ENCODE assay signal across 2 cellular contexts in genomic region chr11:13289081-13289480, GRCh38.
TF ChIP-seq lines count a peak whose summit lies in the region.

No MANE protein-coding gene starts in this region.

TF ChIP-seq in A549, 52 proteins besides CTCF, POLR2A, EP300 and RAD21 (continued from another document):
- TF ChIP-seq REST (IDR thresholded peaks at IDR 0.05): peak; percentile 92

TF ChIP-seq in GM23338, 12 proteins besides CTCF, POLR2A, EP300 and RAD21:
- TF ChIP-seq, protein P1, sequence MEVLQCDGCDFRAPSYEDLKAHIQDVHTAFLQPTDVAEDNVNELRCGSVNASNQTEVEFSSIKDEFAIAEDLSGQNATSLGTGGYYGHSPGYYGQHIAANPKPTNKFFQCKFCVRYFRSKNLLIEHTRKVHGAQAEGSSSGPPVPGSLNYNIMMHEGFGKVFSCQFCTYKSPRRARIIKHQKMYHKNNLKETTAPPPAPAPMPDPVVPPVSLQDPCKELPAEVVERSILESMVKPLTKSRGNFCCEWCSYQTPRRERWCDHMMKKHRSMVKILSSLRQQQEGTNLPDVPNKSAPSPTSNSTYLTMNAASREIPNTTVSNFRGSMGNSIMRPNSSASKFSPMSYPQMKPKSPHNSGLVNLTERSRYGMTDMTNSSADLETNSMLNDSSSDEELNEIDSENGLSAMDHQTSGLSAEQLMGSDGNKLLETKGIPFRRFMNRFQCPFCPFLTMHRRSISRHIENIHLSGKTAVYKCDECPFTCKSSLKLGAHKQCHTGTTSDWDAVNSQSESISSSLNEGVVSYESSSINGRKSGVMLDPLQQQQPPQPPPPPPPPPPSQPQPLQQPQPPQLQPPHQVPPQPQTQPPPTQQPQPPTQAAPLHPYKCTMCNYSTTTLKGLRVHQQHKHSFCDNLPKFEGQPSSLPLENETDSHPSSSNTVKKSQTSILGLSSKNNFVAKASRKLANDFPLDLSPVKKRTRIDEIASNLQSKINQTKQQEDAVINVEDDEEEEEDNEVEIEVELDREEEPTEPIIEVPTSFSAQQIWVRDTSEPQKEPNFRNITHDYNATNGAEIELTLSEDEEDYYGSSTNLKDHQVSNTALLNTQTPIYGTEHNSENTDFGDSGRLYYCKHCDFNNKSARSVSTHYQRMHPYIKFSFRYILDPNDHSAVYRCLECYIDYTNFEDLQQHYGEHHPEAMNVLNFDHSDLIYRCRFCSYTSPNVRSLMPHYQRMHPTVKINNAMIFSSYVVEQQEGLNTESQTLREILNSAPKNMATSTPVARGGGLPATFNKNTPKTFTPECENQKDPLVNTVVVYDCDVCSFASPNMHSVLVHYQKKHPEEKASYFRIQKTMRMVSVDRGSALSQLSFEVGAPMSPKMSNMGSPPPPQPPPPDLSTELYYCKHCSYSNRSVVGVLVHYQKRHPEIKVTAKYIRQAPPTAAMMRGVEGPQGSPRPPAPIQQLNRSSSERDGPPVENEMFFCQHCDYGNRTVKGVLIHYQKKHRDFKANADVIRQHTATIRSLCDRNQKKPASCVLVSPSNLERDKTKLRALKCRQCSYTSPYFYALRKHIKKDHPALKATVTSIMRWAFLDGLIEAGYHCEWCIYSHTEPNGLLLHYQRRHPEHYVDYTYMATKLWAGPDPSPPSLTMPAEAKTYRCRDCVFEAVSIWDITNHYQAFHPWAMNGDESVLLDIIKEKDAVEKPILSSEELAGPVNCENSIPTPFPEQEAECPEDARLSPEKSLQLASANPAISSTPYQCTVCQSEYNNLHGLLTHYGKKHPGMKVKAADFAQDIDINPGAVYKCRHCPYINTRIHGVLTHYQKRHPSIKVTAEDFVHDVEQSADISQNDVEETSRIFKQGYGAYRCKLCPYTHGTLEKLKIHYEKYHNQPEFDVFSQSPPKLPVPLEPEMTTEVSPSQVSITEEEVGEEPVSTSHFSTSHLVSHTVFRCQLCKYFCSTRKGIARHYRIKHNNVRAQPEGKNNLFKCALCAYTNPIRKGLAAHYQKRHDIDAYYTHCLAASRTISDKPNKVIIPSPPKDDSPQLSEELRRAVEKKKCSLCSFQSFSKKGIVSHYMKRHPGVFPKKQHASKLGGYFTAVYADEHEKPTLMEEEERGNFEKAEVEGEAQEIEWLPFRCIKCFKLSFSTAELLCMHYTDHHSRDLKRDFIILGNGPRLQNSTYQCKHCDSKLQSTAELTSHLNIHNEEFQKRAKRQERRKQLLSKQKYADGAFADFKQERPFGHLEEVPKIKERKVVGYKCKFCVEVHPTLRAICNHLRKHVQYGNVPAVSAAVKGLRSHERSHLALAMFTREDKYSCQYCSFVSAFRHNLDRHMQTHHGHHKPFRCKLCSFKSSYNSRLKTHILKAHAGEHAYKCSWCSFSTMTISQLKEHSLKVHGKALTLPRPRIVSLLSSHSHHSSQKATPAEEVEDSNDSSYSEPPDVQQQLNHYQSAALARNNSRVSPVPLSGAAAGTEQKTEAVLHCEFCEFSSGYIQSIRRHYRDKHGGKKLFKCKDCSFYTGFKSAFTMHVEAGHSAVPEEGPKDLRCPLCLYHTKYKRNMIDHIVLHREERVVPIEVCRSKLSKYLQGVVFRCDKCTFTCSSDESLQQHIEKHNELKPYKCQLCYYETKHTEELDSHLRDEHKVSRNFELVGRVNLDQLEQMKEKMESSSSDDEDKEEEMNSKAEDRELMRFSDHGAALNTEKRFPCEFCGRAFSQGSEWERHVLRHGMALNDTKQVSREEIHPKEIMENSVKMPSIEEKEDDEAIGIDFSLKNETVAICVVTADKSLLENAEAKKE (CRISPR knock-in tag; IDR thresholded peaks at IDR 0.05): no peak
- peak; percentile 81 for TF ChIP-seq REST (IDR thresholded peaks at IDR 0.05; ENCODE audit: unreplicated experiment)
